ENCODE assay signal across 1 cellular context in the genomic region with DNA sequence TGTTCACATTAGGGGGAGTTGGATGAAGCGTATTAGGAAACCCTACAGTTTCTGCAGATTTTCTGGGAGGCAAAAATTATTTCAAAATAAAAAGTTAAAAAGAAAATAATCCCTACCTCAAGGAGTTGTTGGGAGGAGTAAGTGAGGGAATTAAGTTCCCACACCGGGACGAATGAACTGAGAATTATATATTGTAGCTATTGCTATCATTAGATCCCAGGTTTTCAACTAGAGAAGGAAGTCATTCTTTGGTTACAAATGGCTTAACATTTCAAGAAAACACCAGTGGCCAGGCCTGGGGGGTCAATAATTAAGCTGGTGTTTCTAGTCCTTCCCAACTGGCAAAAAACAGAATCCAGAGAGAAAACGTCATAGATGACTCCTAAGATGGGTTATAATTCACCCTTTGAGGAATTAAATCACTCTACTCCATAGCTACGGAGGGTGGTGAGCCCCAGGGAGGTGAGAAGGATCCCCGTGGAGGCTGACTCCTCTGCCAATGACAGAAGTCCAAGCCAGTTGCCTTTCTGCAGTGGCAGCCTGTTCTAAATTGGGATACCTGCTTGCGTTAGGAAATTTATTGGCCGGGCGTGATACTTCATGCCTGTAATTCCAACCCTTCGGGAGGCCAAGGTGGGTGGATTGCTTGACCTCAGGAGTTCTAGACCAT.
TF ChIP-seq lines count a peak whose summit lies in the region.

No MANE protein-coding gene starts in this region.

TF ChIP-seq in K562, 482 proteins besides CTCF, POLR2A, EP300 and RAD21:
- TF ChIP-seq, protein P1, sequence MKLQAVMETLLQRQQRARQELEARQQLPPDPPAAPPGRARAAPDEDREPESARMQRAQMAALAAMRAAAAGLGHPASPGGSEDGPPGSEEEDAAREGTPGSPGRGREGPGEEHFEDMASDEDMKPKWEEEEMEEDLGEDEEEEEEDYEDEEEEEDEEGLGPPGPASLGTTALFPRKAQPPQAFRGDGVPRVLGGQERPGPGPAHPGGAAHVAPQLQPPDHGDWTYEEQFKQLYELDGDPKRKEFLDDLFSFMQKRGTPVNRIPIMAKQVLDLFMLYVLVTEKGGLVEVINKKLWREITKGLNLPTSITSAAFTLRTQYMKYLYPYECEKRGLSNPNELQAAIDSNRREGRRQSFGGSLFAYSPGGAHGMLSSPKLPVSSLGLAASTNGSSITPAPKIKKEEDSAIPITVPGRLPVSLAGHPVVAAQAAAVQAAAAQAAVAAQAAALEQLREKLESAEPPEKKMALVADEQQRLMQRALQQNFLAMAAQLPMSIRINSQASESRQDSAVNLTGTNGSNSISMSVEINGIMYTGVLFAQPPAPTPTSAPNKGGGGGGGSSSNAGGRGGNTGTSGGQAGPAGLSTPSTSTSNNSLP (IDR thresholded peaks at IDR 0.05; ENCODE audit: borderline replicate concordance, low read depth, low read length) = no peak
- TF ChIP-seq HMG20A (CRISPR knock-in tag; conservative IDR thresholded peaks at IDR 0.05) (no peak), SIN3A (IDR thresholded peaks at IDR 0.05; ENCODE audit: borderline replicate concordance in 2 of 2, control insufficient read depth in 1 of 2, low read depth in 2 of 2, low read length in 2 of 2) (no peak), PHB (CRISPR knock-in tag; IDR thresholded peaks at IDR 0.05) (no peak), PCBP2 (IDR thresholded peaks at IDR 0.05; ENCODE audit: low read depth, low read length, poor library complexity, severe bottlenecking) (no peak), TAL1 (IDR thresholded peaks at IDR 0.05) (no peak), TRIM28 (IDR thresholded peaks at IDR 0.05) (no peak), PTBP1 (IDR thresholded peaks at IDR 0.05; ENCODE audit: low read depth, low read length) (no peak), ZNF408 (CRISPR knock-in tag; IDR thresholded peaks at IDR 0.05; ENCODE audit: low read depth) (no peak), ZNF140 (CRISPR knock-in tag; IDR thresholded peaks at IDR 0.05) (no peak), ZNF780A (CRISPR knock-in tag; IDR thresholded peaks at IDR 0.05) (no peak), EP400 (IDR thresholded peaks at IDR 0.05) (no peak)
- TF ChIP-seq, protein P2, sequence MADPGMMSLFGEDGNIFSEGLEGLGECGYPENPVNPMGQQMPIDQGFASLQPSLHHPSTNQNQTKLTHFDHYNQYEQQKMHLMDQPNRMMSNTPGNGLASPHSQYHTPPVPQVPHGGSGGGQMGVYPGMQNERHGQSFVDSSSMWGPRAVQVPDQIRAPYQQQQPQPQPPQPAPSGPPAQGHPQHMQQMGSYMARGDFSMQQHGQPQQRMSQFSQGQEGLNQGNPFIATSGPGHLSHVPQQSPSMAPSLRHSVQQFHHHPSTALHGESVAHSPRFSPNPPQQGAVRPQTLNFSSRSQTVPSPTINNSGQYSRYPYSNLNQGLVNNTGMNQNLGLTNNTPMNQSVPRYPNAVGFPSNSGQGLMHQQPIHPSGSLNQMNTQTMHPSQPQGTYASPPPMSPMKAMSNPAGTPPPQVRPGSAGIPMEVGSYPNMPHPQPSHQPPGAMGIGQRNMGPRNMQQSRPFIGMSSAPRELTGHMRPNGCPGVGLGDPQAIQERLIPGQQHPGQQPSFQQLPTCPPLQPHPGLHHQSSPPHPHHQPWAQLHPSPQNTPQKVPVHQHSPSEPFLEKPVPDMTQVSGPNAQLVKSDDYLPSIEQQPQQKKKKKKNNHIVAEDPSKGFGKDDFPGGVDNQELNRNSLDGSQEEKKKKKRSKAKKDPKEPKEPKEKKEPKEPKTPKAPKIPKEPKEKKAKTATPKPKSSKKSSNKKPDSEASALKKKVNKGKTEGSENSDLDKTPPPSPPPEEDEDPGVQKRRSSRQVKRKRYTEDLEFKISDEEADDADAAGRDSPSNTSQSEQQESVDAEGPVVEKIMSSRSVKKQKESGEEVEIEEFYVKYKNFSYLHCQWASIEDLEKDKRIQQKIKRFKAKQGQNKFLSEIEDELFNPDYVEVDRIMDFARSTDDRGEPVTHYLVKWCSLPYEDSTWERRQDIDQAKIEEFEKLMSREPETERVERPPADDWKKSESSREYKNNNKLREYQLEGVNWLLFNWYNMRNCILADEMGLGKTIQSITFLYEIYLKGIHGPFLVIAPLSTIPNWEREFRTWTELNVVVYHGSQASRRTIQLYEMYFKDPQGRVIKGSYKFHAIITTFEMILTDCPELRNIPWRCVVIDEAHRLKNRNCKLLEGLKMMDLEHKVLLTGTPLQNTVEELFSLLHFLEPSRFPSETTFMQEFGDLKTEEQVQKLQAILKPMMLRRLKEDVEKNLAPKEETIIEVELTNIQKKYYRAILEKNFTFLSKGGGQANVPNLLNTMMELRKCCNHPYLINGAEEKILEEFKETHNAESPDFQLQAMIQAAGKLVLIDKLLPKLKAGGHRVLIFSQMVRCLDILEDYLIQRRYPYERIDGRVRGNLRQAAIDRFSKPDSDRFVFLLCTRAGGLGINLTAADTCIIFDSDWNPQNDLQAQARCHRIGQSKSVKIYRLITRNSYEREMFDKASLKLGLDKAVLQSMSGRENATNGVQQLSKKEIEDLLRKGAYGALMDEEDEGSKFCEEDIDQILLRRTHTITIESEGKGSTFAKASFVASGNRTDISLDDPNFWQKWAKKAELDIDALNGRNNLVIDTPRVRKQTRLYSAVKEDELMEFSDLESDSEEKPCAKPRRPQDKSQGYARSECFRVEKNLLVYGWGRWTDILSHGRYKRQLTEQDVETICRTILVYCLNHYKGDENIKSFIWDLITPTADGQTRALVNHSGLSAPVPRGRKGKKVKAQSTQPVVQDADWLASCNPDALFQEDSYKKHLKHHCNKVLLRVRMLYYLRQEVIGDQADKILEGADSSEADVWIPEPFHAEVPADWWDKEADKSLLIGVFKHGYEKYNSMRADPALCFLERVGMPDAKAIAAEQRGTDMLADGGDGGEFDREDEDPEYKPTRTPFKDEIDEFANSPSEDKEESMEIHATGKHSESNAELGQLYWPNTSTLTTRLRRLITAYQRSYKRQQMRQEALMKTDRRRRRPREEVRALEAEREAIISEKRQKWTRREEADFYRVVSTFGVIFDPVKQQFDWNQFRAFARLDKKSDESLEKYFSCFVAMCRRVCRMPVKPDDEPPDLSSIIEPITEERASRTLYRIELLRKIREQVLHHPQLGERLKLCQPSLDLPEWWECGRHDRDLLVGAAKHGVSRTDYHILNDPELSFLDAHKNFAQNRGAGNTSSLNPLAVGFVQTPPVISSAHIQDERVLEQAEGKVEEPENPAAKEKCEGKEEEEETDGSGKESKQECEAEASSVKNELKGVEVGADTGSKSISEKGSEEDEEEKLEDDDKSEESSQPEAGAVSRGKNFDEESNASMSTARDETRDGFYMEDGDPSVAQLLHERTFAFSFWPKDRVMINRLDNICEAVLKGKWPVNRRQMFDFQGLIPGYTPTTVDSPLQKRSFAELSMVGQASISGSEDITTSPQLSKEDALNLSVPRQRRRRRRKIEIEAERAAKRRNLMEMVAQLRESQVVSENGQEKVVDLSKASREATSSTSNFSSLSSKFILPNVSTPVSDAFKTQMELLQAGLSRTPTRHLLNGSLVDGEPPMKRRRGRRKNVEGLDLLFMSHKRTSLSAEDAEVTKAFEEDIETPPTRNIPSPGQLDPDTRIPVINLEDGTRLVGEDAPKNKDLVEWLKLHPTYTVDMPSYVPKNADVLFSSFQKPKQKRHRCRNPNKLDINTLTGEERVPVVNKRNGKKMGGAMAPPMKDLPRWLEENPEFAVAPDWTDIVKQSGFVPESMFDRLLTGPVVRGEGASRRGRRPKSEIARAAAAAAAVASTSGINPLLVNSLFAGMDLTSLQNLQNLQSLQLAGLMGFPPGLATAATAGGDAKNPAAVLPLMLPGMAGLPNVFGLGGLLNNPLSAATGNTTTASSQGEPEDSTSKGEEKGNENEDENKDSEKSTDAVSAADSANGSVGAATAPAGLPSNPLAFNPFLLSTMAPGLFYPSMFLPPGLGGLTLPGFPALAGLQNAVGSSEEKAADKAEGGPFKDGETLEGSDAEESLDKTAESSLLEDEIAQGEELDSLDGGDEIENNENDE (IDR thresholded peaks at IDR 0.05; ENCODE audit: low read depth, low read length) = no peak
